In genomic region chr9:136539427-136540412, GRCh38 we compare ENCODE assay signal across 1 cellular context.
A peak's percentile ranks its signal among the peaks of the same experiment; 100 is the strongest.
TF ChIP-seq lines count a peak whose summit lies in the region.

No MANE protein-coding gene starts in this region.

TF ChIP-seq in K562, 482 proteins besides CTCF, POLR2A, EP300 and RAD21 (continued from another document):
- peak; percentile 72 for TF ChIP-seq PKNOX1 (IDR thresholded peaks at IDR 0.05)
- no peak for TF ChIP-seq E2F1 (CRISPR knock-in tag; IDR thresholded peaks at IDR 0.05)
- no peak for TF ChIP-seq ZNF354B (CRISPR knock-in tag; IDR thresholded peaks at IDR 0.05)
- no peak for TF ChIP-seq XRCC5 (IDR thresholded peaks at IDR 0.05; ENCODE audit: low read depth, low read length)
- no peak for TF ChIP-seq NCOR1 (IDR thresholded peaks at IDR 0.05)
- TF ChIP-seq ZNF695 (CRISPR knock-in tag; IDR thresholded peaks at IDR 0.05) = no peak
- 0 out of 2 replicates have a peak, but pooled peaks have one; percentile 44 for TF ChIP-seq ELF1 (tag; IDR thresholded peaks at IDR 0.05)
- TF ChIP-seq, protein P1, sequence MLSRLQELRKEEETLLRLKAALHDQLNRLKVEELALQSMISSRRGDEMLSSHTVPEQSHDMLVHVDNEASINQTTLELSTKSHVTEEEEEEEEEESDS (CRISPR knock-in tag; IDR thresholded peaks at IDR 0.05) = no peak
- TF ChIP-seq ZNF717 (CRISPR knock-in tag; IDR thresholded peaks at IDR 0.05) = no peak
- TF ChIP-seq ARID4B (CRISPR knock-in tag; IDR thresholded peaks at IDR 0.05) = peak; percentile 81
- peak; percentile 84 for TF ChIP-seq ZFP36 (IDR thresholded peaks at IDR 0.05; ENCODE audit: low read depth, low read length, partially characterized antibody)
- TF ChIP-seq HDAC1 (IDR thresholded peaks at IDR 0.05) = 0 out of 4 replicates have a peak, but pooled peaks of 1 of the 2 experiments have one; percentile 17
- no peak for TF ChIP-seq ZKSCAN1 (IDR thresholded peaks at IDR 0.05; ENCODE audit: low read depth, low read length)
- TF ChIP-seq IFI16 (CRISPR knock-in tag; IDR thresholded peaks at IDR 0.05) = no peak
- no peak for TF ChIP-seq HNRNPK (IDR thresholded peaks at IDR 0.05; ENCODE audit: low read depth, low read length, poor library complexity, severe bottlenecking)
- peak; percentile 69; the same call in 1 of the 2 replicates for TF ChIP-seq ZNF263 (CRISPR knock-in tag; IDR thresholded peaks at IDR 0.05; ENCODE audit: borderline replicate concordance)
- no peak for TF ChIP-seq ZBTB17 (CRISPR knock-in tag; IDR thresholded peaks at IDR 0.05)
- TF ChIP-seq, protein P2, sequence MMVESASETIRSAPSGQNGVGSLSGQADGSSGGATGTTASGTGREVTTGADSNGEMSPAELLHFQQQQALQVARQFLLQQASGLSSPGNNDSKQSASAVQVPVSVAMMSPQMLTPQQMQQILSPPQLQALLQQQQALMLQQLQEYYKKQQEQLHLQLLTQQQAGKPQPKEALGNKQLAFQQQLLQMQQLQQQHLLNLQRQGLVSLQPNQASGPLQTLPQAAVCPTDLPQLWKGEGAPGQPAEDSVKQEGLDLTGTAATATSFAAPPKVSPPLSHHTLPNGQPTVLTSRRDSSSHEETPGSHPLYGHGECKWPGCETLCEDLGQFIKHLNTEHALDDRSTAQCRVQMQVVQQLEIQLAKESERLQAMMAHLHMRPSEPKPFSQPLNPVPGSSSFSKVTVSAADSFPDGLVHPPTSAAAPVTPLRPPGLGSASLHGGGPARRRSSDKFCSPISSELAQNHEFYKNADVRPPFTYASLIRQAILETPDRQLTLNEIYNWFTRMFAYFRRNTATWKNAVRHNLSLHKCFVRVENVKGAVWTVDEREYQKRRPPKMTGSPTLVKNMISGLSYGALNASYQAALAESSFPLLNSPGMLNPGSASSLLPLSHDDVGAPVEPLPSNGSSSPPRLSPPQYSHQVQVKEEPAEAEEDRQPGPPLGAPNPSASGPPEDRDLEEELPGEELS (CRISPR knock-in tag; IDR thresholded peaks at IDR 0.05; ENCODE audit: borderline replicate concordance) = no peak
- peak; percentile 32 to 53 for TF ChIP-seq E2F6 (IDR thresholded peaks at IDR 0.05; ENCODE audit: borderline replicate concordance in 1 of 2, extremely low read depth in 1 of 2, insufficient read depth in 1 of 2, insufficient read length in 1 of 2, low read depth in 1 of 2, low read length in 1 of 2, poor library complexity in 1 of 2, severe bottlenecking in 1 of 2)
- no peak for TF ChIP-seq PCBP1 (IDR thresholded peaks at IDR 0.05; ENCODE audit: low read depth, low read length, poor library complexity, severe bottlenecking)
- TF ChIP-seq ZNF277 (CRISPR knock-in tag; IDR thresholded peaks at IDR 0.05; ENCODE audit: borderline replicate concordance) = no peak
- no peak for TF ChIP-seq ZNF146 (CRISPR knock-in tag; IDR thresholded peaks at IDR 0.05; ENCODE audit: unreplicated experiment)
- peak; percentile 85 for TF ChIP-seq SPI1 (IDR thresholded peaks at IDR 0.05; ENCODE audit: borderline replicate concordance, low read depth, low read length)
- TF ChIP-seq MYC (IDR thresholded peaks at IDR 0.05; ENCODE audit: low read depth, low read length) = peak; percentile 18; the same call in 1 of the 2 replicates
- TF ChIP-seq MYC (CRISPR knock-in tag; IDR thresholded peaks at IDR 0.05; ENCODE audit: borderline replicate concordance, low read depth) = no peak
- TF ChIP-seq EWSR1 (IDR thresholded peaks at IDR 0.05; ENCODE audit: borderline replicate concordance, low read depth, partially characterized antibody) = no peak
- TF ChIP-seq ZKSCAN8 (CRISPR knock-in tag; IDR thresholded peaks at IDR 0.05) = peak; percentile 87
- TF ChIP-seq, protein P3, sequence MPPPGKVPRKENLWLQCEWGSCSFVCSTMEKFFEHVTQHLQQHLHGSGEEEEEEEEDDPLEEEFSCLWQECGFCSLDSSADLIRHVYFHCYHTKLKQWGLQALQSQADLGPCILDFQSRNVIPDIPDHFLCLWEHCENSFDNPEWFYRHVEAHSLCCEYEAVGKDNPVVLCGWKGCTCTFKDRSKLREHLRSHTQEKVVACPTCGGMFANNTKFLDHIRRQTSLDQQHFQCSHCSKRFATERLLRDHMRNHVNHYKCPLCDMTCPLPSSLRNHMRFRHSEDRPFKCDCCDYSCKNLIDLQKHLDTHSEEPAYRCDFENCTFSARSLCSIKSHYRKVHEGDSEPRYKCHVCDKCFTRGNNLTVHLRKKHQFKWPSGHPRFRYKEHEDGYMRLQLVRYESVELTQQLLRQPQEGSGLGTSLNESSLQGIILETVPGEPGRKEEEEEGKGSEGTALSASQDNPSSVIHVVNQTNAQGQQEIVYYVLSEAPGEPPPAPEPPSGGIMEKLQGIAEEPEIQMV (tag; conservative IDR thresholded peaks at IDR 0.05; ENCODE audit: low read depth) = no peak
- TF ChIP-seq, protein P4, sequence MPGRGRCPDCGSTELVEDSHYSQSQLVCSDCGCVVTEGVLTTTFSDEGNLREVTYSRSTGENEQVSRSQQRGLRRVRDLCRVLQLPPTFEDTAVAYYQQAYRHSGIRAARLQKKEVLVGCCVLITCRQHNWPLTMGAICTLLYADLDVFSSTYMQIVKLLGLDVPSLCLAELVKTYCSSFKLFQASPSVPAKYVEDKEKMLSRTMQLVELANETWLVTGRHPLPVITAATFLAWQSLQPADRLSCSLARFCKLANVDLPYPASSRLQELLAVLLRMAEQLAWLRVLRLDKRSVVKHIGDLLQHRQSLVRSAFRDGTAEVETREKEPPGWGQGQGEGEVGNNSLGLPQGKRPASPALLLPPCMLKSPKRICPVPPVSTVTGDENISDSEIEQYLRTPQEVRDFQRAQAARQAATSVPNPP (IDR thresholded peaks at IDR 0.05; ENCODE audit: borderline replicate concordance, insufficient read depth, insufficient read length) = no peak
- peak; percentile 66 for TF ChIP-seq FOSL1 (tag; conservative IDR thresholded peaks at IDR 0.05)
- 0 out of 2 replicates have a peak, but pooled peaks have one; percentile 14 for TF ChIP-seq DPF2 (IDR thresholded peaks at IDR 0.05)
- no peak for TF ChIP-seq EP400 (IDR thresholded peaks at IDR 0.05)
- peak; percentile 15 for TF ChIP-seq TBP (optimal IDR thresholded peaks at IDR 0.05; ENCODE audit: low read depth, low read length)
- TF ChIP-seq L3MBTL2 (IDR thresholded peaks at IDR 0.05) = peak; percentile 66
- peak in 1 of 2 experiments; percentile 63; a peak in 1 of 4 replicates for TF ChIP-seq UBTF (IDR thresholded peaks at IDR 0.05; ENCODE audit: borderline replicate concordance in 1 of 2, low read depth in 2 of 2, low read length in 2 of 2)
- TF ChIP-seq ZNF518B (CRISPR knock-in tag; IDR thresholded peaks at IDR 0.05) = no peak
- TF ChIP-seq ZNF507 (tag; conservative IDR thresholded peaks at IDR 0.05) = no peak
- 0 out of 2 replicates have a peak, but pooled peaks have one; percentile 31 for TF ChIP-seq LCOR (CRISPR knock-in tag; IDR thresholded peaks at IDR 0.05)
